ENCODE assay signal across 1 cellular context in the genomic region with DNA sequence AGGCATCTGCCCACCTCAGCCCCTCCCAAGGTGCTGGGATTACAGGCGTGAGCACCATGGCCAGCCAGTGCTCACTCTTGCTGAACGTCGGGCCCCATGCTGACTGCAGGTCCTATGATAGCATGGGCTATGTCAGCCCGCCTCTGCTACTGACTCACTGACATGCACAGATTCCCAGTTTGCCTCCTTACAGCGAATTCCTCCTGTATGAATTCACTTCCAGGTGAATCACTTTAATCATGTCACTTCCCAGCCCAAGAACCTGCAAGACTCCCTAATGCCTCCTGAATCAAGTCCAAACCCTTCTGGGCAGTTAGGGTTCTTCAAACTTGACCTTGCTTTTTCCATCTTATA.
TF ChIP-seq lines count a peak whose summit lies in the region.

No MANE protein-coding gene starts in this region.

TF ChIP-seq in HEK293, 187 proteins besides CTCF, POLR2A, EP300 and RAD21 (continued from another document):
- TF ChIP-seq ZFP3 (tag by site-specific recombination; IDR thresholded peaks at IDR 0.05; ENCODE audit: low read depth) (no peak), GFI1B (tag by site-specific recombination; IDR thresholded peaks at IDR 0.05) (peak; percentile 68; the same call in 1 of the 2 replicates), GLIS2 (tag by site-specific recombination; IDR thresholded peaks at IDR 0.05) (0 out of 2 replicates have a peak, but pooled peaks have one; percentile 6), ZNF391 (tag by site-specific recombination; IDR thresholded peaks at IDR 0.05; ENCODE audit: borderline replicate concordance, low read depth) (no peak), ZBTB21 (tag by site-specific recombination; IDR thresholded peaks at IDR 0.05) (no peak), ZNF596 (tag by site-specific recombination; IDR thresholded peaks at IDR 0.05) (no peak), REPIN1 (tag by site-specific recombination; IDR thresholded peaks at IDR 0.05; ENCODE audit: low read depth) (no peak), SP2 (tag by site-specific recombination; IDR thresholded peaks at IDR 0.05) (peak; percentile 20; the same call in 1 of the 2 replicates), OSR2 (tag by site-specific recombination; IDR thresholded peaks at IDR 0.05) (peak; percentile 35; the same call in 1 of the 2 replicates), ZNF501 (tag by site-specific recombination; IDR thresholded peaks at IDR 0.05) (no peak), ZNF2 (tag by site-specific recombination; IDR thresholded peaks at IDR 0.05) (no peak), ZFHX2 (tag by site-specific recombination; conservative IDR thresholded peaks at IDR 0.05) (peak; percentile 20), ZBTB8A (tag by site-specific recombination; IDR thresholded peaks at IDR 0.05) (no peak), ZNF37A (tag by site-specific recombination; IDR thresholded peaks at IDR 0.05) (no peak), PRDM1 (tag by site-specific recombination; IDR thresholded peaks at IDR 0.05) (peak; percentile 40; the same call in 1 of the 2 replicates)
